In the genomic region with DNA sequence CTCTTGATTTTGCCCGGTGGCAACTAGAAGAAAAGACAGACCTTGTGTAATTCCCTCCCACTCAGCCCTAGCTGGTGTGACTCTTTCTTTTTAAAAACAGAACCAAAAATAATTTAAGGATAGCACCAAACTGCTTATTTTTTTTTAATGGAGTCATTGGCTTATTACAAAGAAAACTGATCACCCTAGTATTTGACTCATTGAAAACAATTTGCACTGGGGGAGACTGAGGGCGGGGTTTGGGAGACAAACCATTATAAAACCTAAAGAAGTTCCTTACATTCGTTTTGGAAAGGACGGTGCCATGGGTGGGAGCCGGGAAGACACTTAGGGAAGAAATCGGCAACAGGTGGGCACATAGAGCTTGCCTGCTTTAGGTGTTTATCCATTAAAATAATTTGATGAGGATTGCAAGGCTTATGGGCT, we compare ENCODE assay signal across 14 cellular contexts. TPM values are rescaled to one million over a fixed set of nuclear protein-coding genes. Genes with fewer than 3 reads are reported as not detected.
DNase-seq lines count a peak whose midpoint lies in the region; ATAC-seq, FAIRE-seq and TF ChIP-seq lines count a peak whose summit lies in the region.
"Had no signal": no experiment of that assay in that cellular context is flagged by ENCODE, and none has a peak within 500 bp of the region (broad histone marks: within the 10 kb centered on the region; RNA-seq: fewer than 3 reads in every experiment).

No MANE protein-coding gene starts in this region.

- peaks cover 3% of the 10 kb centered on the region for H3K9me3 ChIP-seq in astrocyte (ENCODE audit: insufficient read depth, low read depth, low read length)
- H3K9me3 ChIP-seq in naive thymus-derived CD4-positive, alpha-beta T cell (ENCODE audit: control insufficient read depth in 2 of 3, low read length in 3 of 3), result no peaks in the 10 kb centered on the region

- peaks cover 3% of the 10 kb centered on the region; the same call in 1 of the 2 replicates for H3K27me3 ChIP-seq in BJ (ENCODE audit: control insufficient read depth, insufficient read depth, low read length)
- peaks cover 56% of the 10 kb centered on the region for H3K27me3 ChIP-seq in astrocyte (ENCODE audit: insufficient read depth, low read length)
- peaks cover 0 to 28% of the 10 kb centered on the region in 2 donors for H3K27me3 ChIP-seq in naive thymus-derived CD4-positive, alpha-beta T cell (ENCODE audit: control insufficient read depth in 2 of 2, insufficient read depth in 2 of 2, low read length in 2 of 2)

- peak overlapping the region; percentile 87 for H3K4me2 ChIP-seq in astrocyte (ENCODE audit: low read length)

- H3K79me2 ChIP-seq in astrocyte (ENCODE audit: insufficient read depth, low read length), result peaks cover 48% of the 10 kb centered on the region

- CTCF ChIA-PET in BJ (lab: Yijun Ruan, JAX), result no interaction called here
- CTCF ChIA-PET in naive thymus-derived CD4-positive, alpha-beta T cell (lab: Charles Lee), result no interaction called here

- H3K27me3 Mint-ChIP-seq in astrocyte (ENCODE audit: low read depth, unreplicated experiment), result peaks cover 93% of the 10 kb centered on the region
- peaks cover 80 to 99% (median 91%) of the 10 kb centered on the region in 5 donors for H3K27me3 Mint-ChIP-seq in naive thymus-derived CD4-positive, alpha-beta T cell

- peak overlapping the region; percentile 38; the same call in 1 of the 2 replicates for H3K4me3 ChIP-seq in BJ (ENCODE audit: low read depth, low read length)
- peak overlapping the region; percentile 73 for H3K4me3 ChIP-seq in astrocyte (ENCODE audit: insufficient read depth, low read depth, low read length)
- no peak overlapping the region for H3K4me3 ChIP-seq in naive thymus-derived CD4-positive, alpha-beta T cell (ENCODE audit: low read length)
- H3K4me3 ChIP-seq: K562 had no signal

- H3K36me3 ChIP-seq in BJ (ENCODE audit: control insufficient read depth, insufficient read depth, low read length) (peaks cover 5% of the 10 kb centered on the region), astrocyte (ENCODE audit: insufficient read depth, low read length) (no peaks in the 10 kb centered on the region)
- H3K36me3 ChIP-seq in naive thymus-derived CD4-positive, alpha-beta T cell (ENCODE audit: control insufficient read depth in 2 of 3, insufficient read depth in 3 of 3, low read length in 3 of 3), result no peaks in the 10 kb centered on the region

- H3K27ac ChIP-seq in astrocyte (ENCODE audit: low read depth, low read length), result peak overlapping the region; percentile 68
- H3K27ac ChIP-seq in naive thymus-derived CD4-positive, alpha-beta T cell (ENCODE audit: low read depth, low read length), result no peak overlapping the region

- POLR2A ChIA-PET in BJ (lab: Charles Lee), result no interaction called here
- POLR2A ChIA-PET in naive thymus-derived CD4-positive, alpha-beta T cell (lab: Charles Lee), result no interaction called here

- peaks cover 17% of the 10 kb centered on the region for H3K4me1 ChIP-seq in astrocyte (ENCODE audit: insufficient read depth, low read length)
- peaks cover 0 to 5% of the 10 kb centered on the region in 2 donors for H3K4me1 ChIP-seq in naive thymus-derived CD4-positive, alpha-beta T cell (ENCODE audit: control insufficient read depth in 2 of 2, insufficient read depth in 2 of 2, low read length in 2 of 2)

- intact Hi-C loops in naive thymus-derived CD4-positive, alpha-beta T cell (cut with micrococcal nuclease), result loop anchor here in 1 of 2 donors (2.0 kb wide), 1 partner anchor 14 kb away; no protein-coding TSS in a partner anchor

- peaks cover 29% of the 10 kb centered on the region for H3K9me3 Mint-ChIP-seq in astrocyte (ENCODE audit: unreplicated experiment)
- peaks cover 0 to 20% (median 6%) of the 10 kb centered on the region in 11 donors for H3K9me3 Mint-ChIP-seq in naive thymus-derived CD4-positive, alpha-beta T cell

- H3K36me3 Mint-ChIP-seq in astrocyte (ENCODE audit: low read depth, unreplicated experiment), result no peaks in the 10 kb centered on the region
- peaks cover 0 to 9% (median 4%) of the 10 kb centered on the region in 5 donors for H3K36me3 Mint-ChIP-seq in naive thymus-derived CD4-positive, alpha-beta T cell

- FAIRE-seq in astrocyte (lab: Jason Lieb, UNC), result no peak
- FAIRE-seq: colon, D721Med, islet of Langerhans, K562 had no signal

- TF ChIP-seq CTCF in BJ (IDR thresholded peaks at IDR 0.05; ENCODE audit: insufficient read depth, low read depth, low read length), result no peak
- no peak for TF ChIP-seq CTCF in astrocyte (IDR thresholded peaks at IDR 0.05; ENCODE audit: insufficient read depth, low read depth, low read length)

- no peak overlapping the region for H2AFZ ChIP-seq in astrocyte (ENCODE audit: low read depth, low read length)

- H3K27ac Mint-ChIP-seq in astrocyte (ENCODE audit: unreplicated experiment), result peak overlapping the region; percentile 80
- peak overlapping the region in 1 of 9 donors; percentile 45 for H3K27ac Mint-ChIP-seq in naive thymus-derived CD4-positive, alpha-beta T cell

- no peak overlapping the region for H3K4me3 Mint-ChIP-seq in astrocyte (ENCODE audit: unreplicated experiment)
- H3K4me3 Mint-ChIP-seq in naive thymus-derived CD4-positive, alpha-beta T cell, result peak overlapping the region in 8 of 10 donors; percentile 43 to 72 (median 65)

- H3K9ac ChIP-seq in astrocyte (ENCODE audit: low read length), result peak overlapping the region; percentile 85

- DNase-seq in BJ (ENCODE audit: low read depth) (no peak), ELR (ENCODE audit: low read depth) (peak; percentile 47), astrocyte (ENCODE audit: low read depth) (no peak), KG1 (lab: John Stamatoyannopoulos, UW) (no peak), HUDEP-2 (lab: John Stamatoyannopoulos, UW; ENCODE audit: unreplicated experiment in 76 of 76) (no peak), kidney tubule cell (ENCODE audit: low spot score) (no peak)
- no peak for DNase-seq in naive thymus-derived CD4-positive, alpha-beta T cell
- DNase-seq: activated CD4-positive, alpha-beta T cell treated with anti-CD3 and anti-CD28 coated beads for 1 hour; NCI-H1694 treated with DMSO at 0.1 percent for 48 hours had no signal

- no peak for ATAC-seq in naive thymus-derived CD4-positive, alpha-beta T cell
- ATAC-seq: K562 had no signal

- H4K20me1 ChIP-seq in astrocyte (ENCODE audit: insufficient read depth, low read length), result peaks cover 6% of the 10 kb centered on the region

- H3K4me1 Mint-ChIP-seq in astrocyte (ENCODE audit: low read depth, unreplicated experiment), result no peaks in the 10 kb centered on the region
- H3K4me1 Mint-ChIP-seq in naive thymus-derived CD4-positive, alpha-beta T cell, result peaks cover 21 to 36% (median 29%) of the 10 kb centered on the region in 7 donors

RNA-seq across cellular contexts. Expression of a gene that starts 2.5 kb away (rescaled TPM):
- polyA plus RNA-seq in BJ (2011; rRNA removed), result 7.4 and 11.1 TPM in 2 replicates
- 21.3 and 35.5 TPM in 2 replicates for polyA minus RNA-seq in BJ (2011; rRNA and poly(A)+ RNA removed)
- total RNA-seq in astrocyte, result not detected in 2 replicates
- not detected for total RNA-seq in naive thymus-derived CD4-positive, alpha-beta T cell
- not detected for polyA plus RNA-seq in naive thymus-derived CD4-positive, alpha-beta T cell
- total RNA-seq: fibroblast of villous mesenchyme, K562 had no signal
- polyA plus RNA-seq: K562 had no signal
